Comparison of ENCODE assay signal across 1 cellular context in genomic region chr5:116631147-116631546, GRCh38.
TF ChIP-seq lines count a peak whose summit lies in the region.

No MANE protein-coding gene starts in this region.

TF ChIP-seq in H1, 55 proteins besides CTCF, POLR2A, EP300 and RAD21:
- TF ChIP-seq USF2 (IDR thresholded peaks at IDR 0.05; ENCODE audit: low read length) (no peak), MAFK (IDR thresholded peaks at IDR 0.05; ENCODE audit: low read depth, low read length) (no peak), BACH1 (IDR thresholded peaks at IDR 0.05; ENCODE audit: low read length) (no peak)
